Comparison of ENCODE assay signal across 17 cellular contexts in the genomic region with DNA sequence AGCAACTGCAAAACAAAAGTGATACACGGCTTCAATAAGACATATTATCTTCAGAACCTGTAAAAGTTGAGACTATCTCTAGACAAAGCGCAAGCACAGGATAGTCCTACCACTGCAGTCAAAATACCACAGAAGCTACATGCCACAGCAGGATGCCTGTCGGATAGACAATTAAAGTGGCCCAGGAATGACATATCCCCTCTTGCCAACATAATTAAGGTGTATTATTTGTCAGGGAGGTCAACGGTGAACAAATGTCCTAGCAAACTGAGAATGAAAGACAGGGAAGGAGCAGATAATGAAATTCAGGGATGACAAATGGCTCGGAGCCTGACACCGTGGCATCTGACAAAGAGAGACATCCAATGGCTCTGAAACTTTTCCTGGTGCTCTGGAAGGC.
DNase-seq lines count a peak whose midpoint lies in the region; TF ChIP-seq lines count a peak whose summit lies in the region.
"Had no signal": no experiment of that assay in that cellular context is flagged by ENCODE, and none has a peak within 500 bp of the region (broad histone marks: within the 10 kb centered on the region; RNA-seq: fewer than 3 reads in every experiment).

No MANE protein-coding gene starts in this region.

- H3K4me1 ChIP-seq in esophagus muscularis mucosa (no peaks in the 10 kb centered on the region), H9 (ENCODE audit: insufficient read depth, low read length) (no peaks in the 10 kb centered on the region)
- H3K4me1 ChIP-seq: A549, Caco-2 had no signal

- H3K27me3 ChIP-seq in neural cell (ENCODE audit: insufficient read depth, low read depth, low read length): no peaks in the 10 kb centered on the region
- no peaks in the 10 kb centered on the region for H3K27me3 ChIP-seq in esophagus muscularis mucosa
- H3K27me3 ChIP-seq in H9 (ENCODE audit: insufficient read depth, low read length): no peaks in the 10 kb centered on the region

- H3K36me3 ChIP-seq in neural cell (ENCODE audit: insufficient read depth, low read length) (no peaks in the 10 kb centered on the region), esophagus muscularis mucosa (no peaks in the 10 kb centered on the region)

- no peak overlapping the region for H3K56ac ChIP-seq in H9 (ENCODE audit: insufficient read length, low read depth, low read length)

- TF ChIP-seq POLR2A in esophagus muscularis mucosa (IDR thresholded peaks at IDR 0.05; ENCODE audit: low read depth): no peak

- peaks cover 0 to 2% of the 10 kb centered on the region in 2 experiments; a peak in 1 of 4 replicates for H3K4me1 Mint-ChIP-seq in H9

- no peak overlapping the region for H2AK5ac ChIP-seq in H9 (ENCODE audit: insufficient read length, low read length)

- peaks cover 3% of the 10 kb centered on the region for H3F3A ChIP-seq in neural cell (ENCODE audit: insufficient read depth, low read length, poor library complexity, severe bottlenecking)

- no peak overlapping the region for H2BK5ac ChIP-seq in H9 (ENCODE audit: insufficient read length, low read length)

- H3K4me2 ChIP-seq in neural cell (ENCODE audit: low read length) (peak overlapping the region; percentile 6), H9 (ENCODE audit: insufficient read depth, insufficient read length, low read length) (no peak overlapping the region)
- H3K4me2 ChIP-seq: A549 had no signal

- H3K27me3 Mint-ChIP-seq in H9 (ENCODE audit: low read depth): no peaks in the 10 kb centered on the region

- H4K20me1 ChIP-seq in neural cell (ENCODE audit: insufficient read depth) (no peaks in the 10 kb centered on the region), H9 (ENCODE audit: control insufficient read depth, insufficient read depth, insufficient read length) (no peaks in the 10 kb centered on the region)

- CTCF ChIA-PET in HEK293T (lab: Yijun Ruan, JAX): no interaction called here

- H3K9me3 ChIP-seq in neural cell (ENCODE audit: low read length) (no peaks in the 10 kb centered on the region), esophagus muscularis mucosa (no peaks in the 10 kb centered on the region), H9 (ENCODE audit: control insufficient read depth, low read depth, low read length) (no peaks in the 10 kb centered on the region)
- H3K9me3 ChIP-seq: A549, Caco-2 had no signal

- H3T11ph ChIP-seq in H9 (ENCODE audit: low read length): no peak overlapping the region

- TF ChIP-seq RAD21 in neural cell (conservative IDR thresholded peaks at IDR 0.05): no peak

- H3K23me2 ChIP-seq in H9 (ENCODE audit: insufficient read length, low read depth, low read length, poor library complexity, severe bottlenecking): no peaks in the 10 kb centered on the region

- H2BK20ac ChIP-seq in H9 (ENCODE audit: low read depth, low read length, poor library complexity, severe bottlenecking): no peak overlapping the region

- H3K9me3 Mint-ChIP-seq in H9: no peaks in the 10 kb centered on the region
- H3K9me3 Mint-ChIP-seq: CD4-positive, alpha-beta T cell had no signal

- no peak overlapping the region for H3K27ac Mint-ChIP-seq in H9
- H3K27ac Mint-ChIP-seq: CD4-positive, alpha-beta T cell had no signal

- no peak overlapping the region for H4K91ac ChIP-seq in H9 (ENCODE audit: insufficient read length, low read depth, low read length)

- no peak overlapping the region for H4K5ac ChIP-seq in H9 (ENCODE audit: insufficient read length, low read depth, low read length)

- no peak overlapping the region for H4K8ac ChIP-seq in H9 (replicated peaks; ENCODE audit: insufficient read length, low read depth, low read length)

- H3K9ac ChIP-seq in neural cell (ENCODE audit: low read length) (no peak overlapping the region), H9 (ENCODE audit: extremely low read depth, insufficient read length, low read length) (no peak overlapping the region)

- H3K36me3 Mint-ChIP-seq in H9 (ENCODE audit: insufficient read depth in 1 of 3, low read depth in 3 of 3): no peaks in the 10 kb centered on the region

- H2AFZ ChIP-seq in neural cell (ENCODE audit: low read depth, low read length): no peak overlapping the region
- no peak overlapping the region for H2AFZ ChIP-seq in H9 (ENCODE audit: low read length)

- TF ChIP-seq EP300 in neural cell (conservative IDR thresholded peaks at IDR 0.05; ENCODE audit: poor library complexity, severe bottlenecking) (peak; percentile 25), esophagus muscularis mucosa (IDR thresholded peaks at IDR 0.05) (no peak)

- H2BK15ac ChIP-seq in H9 (ENCODE audit: low read depth, low read length): no peak overlapping the region

- no peak overlapping the region for H3K18ac ChIP-seq in H9 (ENCODE audit: insufficient read length, low read depth, low read length)

- no peaks in the 10 kb centered on the region for H3K79me1 ChIP-seq in H9 (ENCODE audit: insufficient read depth, low read depth, low read length, poor library complexity, severe bottlenecking)

- no peak overlapping the region for H2BK12ac ChIP-seq in H9 (ENCODE audit: insufficient read length, low read depth, low read length)

- H2BK120ac ChIP-seq in H9 (ENCODE audit: low read depth, low read length, poor library complexity, severe bottlenecking): no peak overlapping the region

- no peaks in the 10 kb centered on the region for H3K79me2 ChIP-seq in neural cell (replicated peaks; ENCODE audit: insufficient read depth, low read length)
- H3K79me2 ChIP-seq in H9 (ENCODE audit: insufficient read depth, low read length): no peaks in the 10 kb centered on the region

- H3K4me3 ChIP-seq in neural cell (ENCODE audit: low read length) (no peak overlapping the region), esophagus muscularis mucosa (no peak overlapping the region)
- H3K4me3 ChIP-seq: A549 had no signal

- no peak overlapping the region for H3K14ac ChIP-seq in H9 (ENCODE audit: insufficient read depth, low read length)

- H3K27ac ChIP-seq in neural cell (ENCODE audit: low read length) (no peak overlapping the region), esophagus muscularis mucosa (replicated peaks in 1 of 4) (no peak overlapping the region), H9 (ENCODE audit: insufficient read length, low read depth, low read length) (no peak overlapping the region)
- H3K27ac ChIP-seq: 22Rv1, A549, C4-2B, HL-60 had no signal

- H3K4me3 Mint-ChIP-seq in H9: no peak overlapping the region
- H3K4me3 Mint-ChIP-seq: CD4-positive, alpha-beta T cell had no signal

- WGBS in esophagus muscularis mucosa: 73% methylated on average over 6 of the region's 6 CpGs
- no CpG with 5 or more reads among the region's 6 CpGs for WGBS in H9 (ENCODE audit: extremely low coverage, insufficient read length, low lambda C conversion rate)

- DNase-seq in NCI-H146 (lab: John Stamatoyannopoulos, UW) (peak; percentile 19), NCI-H146 treated with DMSO at 0.1 percent for 48 hours (lab: John Stamatoyannopoulos, UW; ENCODE audit: unreplicated experiment) (no peak), HEK293T (ENCODE audit: extremely low spot score) (no peak), SK-N-DZ (ENCODE audit: low spot score) (peak; percentile 29), midbrain (lab: John Stamatoyannopoulos, UW) (no peak), esophagus muscularis mucosa (ENCODE audit: extremely low spot score) (no peak), H9 (no peak)
- DNase-seq: AML-193; Caco-2; CD4-positive, alpha-beta T cell; GOT3; H7 had no signal

- POLR2A ChIA-PET in HEK293T (lab: Yijun Ruan, JAX): no interaction called here

- TF ChIP-seq CTCF in neural cell (IDR thresholded peaks at IDR 0.05; ENCODE audit: poor library complexity, severe bottlenecking): no peak
- TF ChIP-seq CTCF in esophagus muscularis mucosa (IDR thresholded peaks at IDR 0.05): no peak
- no peak for TF ChIP-seq CTCF in H9 (conservative IDR thresholded peaks at IDR 0.05)

- H3K4ac ChIP-seq in H9 (ENCODE audit: low read depth, low read length): no peak overlapping the region

- intact Hi-C loops in esophagus muscularis mucosa (cut with DNase I): no loop called here

- no peak overlapping the region for H3K23ac ChIP-seq in H9 (ENCODE audit: insufficient read length, low read depth, low read length)

- H3K9me2 ChIP-seq in neural cell (ENCODE audit: insufficient read depth, low read length): no peaks in the 10 kb centered on the region

TF ChIP-seq in HEK293T, 16 proteins besides CTCF, POLR2A, EP300 and RAD21:
- TF ChIP-seq SUZ12 (IDR thresholded peaks at IDR 0.05) (no peak), TARDBP (IDR thresholded peaks at IDR 0.05) (no peak)
- TF ChIP-seq, protein P1, sequence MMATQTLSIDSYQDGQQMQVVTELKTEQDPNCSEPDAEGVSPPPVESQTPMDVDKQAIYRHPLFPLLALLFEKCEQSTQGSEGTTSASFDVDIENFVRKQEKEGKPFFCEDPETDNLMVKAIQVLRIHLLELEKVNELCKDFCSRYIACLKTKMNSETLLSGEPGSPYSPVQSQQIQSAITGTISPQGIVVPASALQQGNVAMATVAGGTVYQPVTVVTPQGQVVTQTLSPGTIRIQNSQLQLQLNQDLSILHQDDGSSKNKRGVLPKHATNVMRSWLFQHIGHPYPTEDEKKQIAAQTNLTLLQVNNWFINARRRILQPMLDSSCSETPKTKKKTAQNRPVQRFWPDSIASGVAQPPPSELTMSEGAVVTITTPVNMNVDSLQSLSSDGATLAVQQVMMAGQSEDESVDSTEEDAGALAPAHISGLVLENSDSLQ (IDR thresholded peaks at IDR 0.05): peak; percentile 85

TF ChIP-seq in neural cell, 6 proteins besides CTCF, POLR2A, EP300 and RAD21 (continues in another document):
- TF ChIP-seq, protein P2, sequence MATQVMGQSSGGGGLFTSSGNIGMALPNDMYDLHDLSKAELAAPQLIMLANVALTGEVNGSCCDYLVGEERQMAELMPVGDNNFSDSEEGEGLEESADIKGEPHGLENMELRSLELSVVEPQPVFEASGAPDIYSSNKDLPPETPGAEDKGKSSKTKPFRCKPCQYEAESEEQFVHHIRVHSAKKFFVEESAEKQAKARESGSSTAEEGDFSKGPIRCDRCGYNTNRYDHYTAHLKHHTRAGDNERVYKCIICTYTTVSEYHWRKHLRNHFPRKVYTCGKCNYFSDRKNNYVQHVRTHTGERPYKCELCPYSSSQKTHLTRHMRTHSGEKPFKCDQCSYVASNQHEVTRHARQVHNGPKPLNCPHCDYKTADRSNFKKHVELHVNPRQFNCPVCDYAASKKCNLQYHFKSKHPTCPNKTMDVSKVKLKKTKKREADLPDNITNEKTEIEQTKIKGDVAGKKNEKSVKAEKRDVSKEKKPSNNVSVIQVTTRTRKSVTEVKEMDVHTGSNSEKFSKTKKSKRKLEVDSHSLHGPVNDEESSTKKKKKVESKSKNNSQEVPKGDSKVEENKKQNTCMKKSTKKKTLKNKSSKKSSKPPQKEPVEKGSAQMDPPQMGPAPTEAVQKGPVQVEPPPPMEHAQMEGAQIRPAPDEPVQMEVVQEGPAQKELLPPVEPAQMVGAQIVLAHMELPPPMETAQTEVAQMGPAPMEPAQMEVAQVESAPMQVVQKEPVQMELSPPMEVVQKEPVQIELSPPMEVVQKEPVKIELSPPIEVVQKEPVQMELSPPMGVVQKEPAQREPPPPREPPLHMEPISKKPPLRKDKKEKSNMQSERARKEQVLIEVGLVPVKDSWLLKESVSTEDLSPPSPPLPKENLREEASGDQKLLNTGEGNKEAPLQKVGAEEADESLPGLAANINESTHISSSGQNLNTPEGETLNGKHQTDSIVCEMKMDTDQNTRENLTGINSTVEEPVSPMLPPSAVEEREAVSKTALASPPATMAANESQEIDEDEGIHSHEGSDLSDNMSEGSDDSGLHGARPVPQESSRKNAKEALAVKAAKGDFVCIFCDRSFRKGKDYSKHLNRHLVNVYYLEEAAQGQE (IDR thresholded peaks at IDR 0.05; ENCODE audit: borderline replicate concordance): no peak

Comparison
In these comparisons a context has a peak if more than half of its experiments do, and no peak if none do; other contexts are left out.
1. DNase-seq: peak in NCI-H146 (single experiment) and SK-N-DZ (single experiment); none in NCI-H146 treated with DMSO at 0.1 percent for 48 hours (single experiment), HEK293T (single experiment), midbrain (single experiment), esophagus muscularis mucosa (single experiment) and H9 (single experiment).